ENCODE assay signal across 24 cellular contexts in the genomic region with DNA sequence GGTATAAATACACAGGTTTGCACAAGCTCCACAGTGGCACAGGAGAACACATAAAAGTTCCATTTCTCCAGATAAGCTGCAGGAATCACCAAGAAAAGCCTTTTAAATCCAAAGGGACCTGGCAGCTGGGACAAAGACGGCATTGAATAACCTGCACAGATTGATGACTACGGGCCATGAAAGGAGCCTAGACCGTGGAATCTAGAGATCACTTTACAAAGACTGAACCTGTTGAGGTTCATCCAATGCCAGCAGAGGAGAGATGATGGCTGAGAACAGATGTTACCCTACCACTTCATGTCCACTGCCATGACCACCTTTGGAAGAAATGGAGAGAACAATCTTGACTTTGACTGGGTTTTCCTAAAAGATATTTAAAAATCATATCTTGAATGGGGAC.
DNase-seq lines count a peak whose midpoint lies in the region; ATAC-seq and TF ChIP-seq lines count a peak whose summit lies in the region.
"Had no signal": no experiment of that assay in that cellular context is flagged by ENCODE, and none has a peak within 500 bp of the region (broad histone marks: within the 10 kb centered on the region; RNA-seq: fewer than 3 reads in every experiment).

No MANE protein-coding gene starts in this region.

- CTCF ChIA-PET in CD8-positive, alpha-beta T cell (lab: Charles Lee) = no interaction called here

- H3K27me3 Mint-ChIP-seq in activated naive CD8-positive, alpha-beta T cell treated with anti-CD3 and anti-CD28 coated beads, Interleukin-2, amount 10 ng/mL, durations not matched to agents 7 days and 5 days = peaks cover 16% of the 10 kb centered on the region
- H3K27me3 Mint-ChIP-seq in activated naive CD8-positive, alpha-beta T cell treated with anti-CD3 and anti-CD28 coated beads, Interleukin-2, amount 50 U/mL, for 24 hours = peaks cover 5% of the 10 kb centered on the region
- no peaks in the 10 kb centered on the region for H3K27me3 Mint-ChIP-seq in CD8-positive, alpha-beta T cell (ENCODE audit: low read depth)
- H3K27me3 Mint-ChIP-seq in activated T-helper 17 cell treated with anti-CD3 and anti-CD28 coated beads, Interleukin-2, amount 50 U/mL, for 72 hours = peaks cover 7% of the 10 kb centered on the region

- H3K9me3 Mint-ChIP-seq in activated naive CD8-positive, alpha-beta T cell treated with anti-CD3 and anti-CD28 coated beads, Interleukin-2, amount 10 ng/mL, durations not matched to agents 7 days and 5 days = no peaks in the 10 kb centered on the region
- no peaks in the 10 kb centered on the region for H3K9me3 Mint-ChIP-seq in activated naive CD8-positive, alpha-beta T cell treated with anti-CD3 and anti-CD28 coated beads, Interleukin-2, amount 50 U/mL, for 24 hours
- no peaks in the 10 kb centered on the region for H3K9me3 Mint-ChIP-seq in CD8-positive, alpha-beta T cell
- H3K9me3 Mint-ChIP-seq in activated T-helper 17 cell treated with anti-CD3 and anti-CD28 coated beads, Interleukin-2, amount 50 U/mL, for 72 hours = no peaks in the 10 kb centered on the region

- TF ChIP-seq CTCF in CD8-positive, alpha-beta T cell (IDR thresholded peaks at IDR 0.05) = no peak

- POLR2A ChIA-PET in activated naive CD8-positive, alpha-beta T cell treated with anti-CD3 and anti-CD28 coated beads, Interleukin-2, amount 10 ng/mL, durations not matched to agents 7 days and 5 days (lab: Charles Lee) = no interaction called here
- POLR2A ChIA-PET in CD8-positive, alpha-beta T cell (lab: Charles Lee) = no interaction called here

- no peaks in the 10 kb centered on the region for H3K4me1 ChIP-seq in CD8-positive, alpha-beta T cell (ENCODE audit: insufficient read depth, low read length)
- H3K4me1 ChIP-seq: A549 had no signal

- H3K36me3 ChIP-seq in CD8-positive, alpha-beta T cell (ENCODE audit: insufficient read depth, low read length) = no peaks in the 10 kb centered on the region

- intact Hi-C loops in CD8-positive, alpha-beta T cell (cut with DNase I, micrococcal nuclease) = no loop called here

- no peak overlapping the region for H3K27ac ChIP-seq in CD8-positive, alpha-beta T cell (ENCODE audit: low read depth, low read length)
- H3K27ac ChIP-seq: A549, RWPE1, SK-N-MC had no signal

- no peaks in the 10 kb centered on the region for H3K27me3 ChIP-seq in CD8-positive, alpha-beta T cell (ENCODE audit: insufficient read depth, low read length)

- no peaks in the 10 kb centered on the region for H3K9me3 ChIP-seq in CD8-positive, alpha-beta T cell (ENCODE audit: low read length)
- H3K9me3 ChIP-seq: A549 had no signal

- H3K4me3 ChIP-seq in CD8-positive, alpha-beta T cell (ENCODE audit: low read depth, low read length) = no peak overlapping the region
- H3K4me3 ChIP-seq: A549, SK-N-MC had no signal

- peaks cover 3% of the 10 kb centered on the region for H3K4me1 Mint-ChIP-seq in activated naive CD8-positive, alpha-beta T cell treated with anti-CD3 and anti-CD28 coated beads, Interleukin-2, amount 10 ng/mL, durations not matched to agents 7 days and 5 days
- peaks cover 2% of the 10 kb centered on the region for H3K4me1 Mint-ChIP-seq in activated naive CD8-positive, alpha-beta T cell treated with anti-CD3 and anti-CD28 coated beads, Interleukin-2, amount 50 U/mL, for 24 hours
- H3K4me1 Mint-ChIP-seq in CD8-positive, alpha-beta T cell (ENCODE audit: low read depth) = no peaks in the 10 kb centered on the region
- no peaks in the 10 kb centered on the region for H3K4me1 Mint-ChIP-seq in activated T-helper 17 cell treated with anti-CD3 and anti-CD28 coated beads, Interleukin-2, amount 50 U/mL, for 72 hours

- no peak for DNase-seq in activated naive CD8-positive, alpha-beta T cell treated with anti-CD3 and anti-CD28 coated beads, Interleukin-2, amount 10 ng/mL, durations not matched to agents 7 days and 5 days
- no peak for DNase-seq in activated naive CD8-positive, alpha-beta T cell treated with anti-CD3 and anti-CD28 coated beads, Interleukin-2, amount 50 U/mL, for 24 hours
- DNase-seq in CD8-positive, alpha-beta T cell = no peak
- DNase-seq in islet precursor cell (no peak), SHP77 treated with DMSO at 0.1 percent for 48 hours (lab: John Stamatoyannopoulos, UW) (no peak)
- DNase-seq: AML-193, C1 segment of cervical spinal cord, DMS153, DND-41, NCI-H1092, NCI-H1417 treated with DMSO at 0.1 percent for 48 hours, NCI-H1694 treated with DMSO at 0.1 percent for 48 hours, NCI-H2081, NCI-H2171, NCI-H226, NCI-H510A, NCI-H69, SHP77 had no signal

- no peak overlapping the region for H3K27ac Mint-ChIP-seq in activated naive CD8-positive, alpha-beta T cell treated with anti-CD3 and anti-CD28 coated beads, Interleukin-2, amount 10 ng/mL, durations not matched to agents 7 days and 5 days
- no peak overlapping the region for H3K27ac Mint-ChIP-seq in activated naive CD8-positive, alpha-beta T cell treated with anti-CD3 and anti-CD28 coated beads, Interleukin-2, amount 50 U/mL, for 24 hours
- no peak overlapping the region for H3K27ac Mint-ChIP-seq in CD8-positive, alpha-beta T cell
- no peak overlapping the region for H3K27ac Mint-ChIP-seq in activated T-helper 17 cell treated with anti-CD3 and anti-CD28 coated beads, Interleukin-2, amount 50 U/mL, for 72 hours

- peak overlapping the region; percentile 8 for H3K4me3 Mint-ChIP-seq in activated naive CD8-positive, alpha-beta T cell treated with anti-CD3 and anti-CD28 coated beads, Interleukin-2, amount 10 ng/mL, durations not matched to agents 7 days and 5 days
- no peak overlapping the region for H3K4me3 Mint-ChIP-seq in activated naive CD8-positive, alpha-beta T cell treated with anti-CD3 and anti-CD28 coated beads, Interleukin-2, amount 50 U/mL, for 24 hours
- H3K4me3 Mint-ChIP-seq in CD8-positive, alpha-beta T cell = peak overlapping the region; percentile 16
- H3K4me3 Mint-ChIP-seq in activated T-helper 17 cell treated with anti-CD3 and anti-CD28 coated beads, Interleukin-2, amount 50 U/mL, for 72 hours = peak overlapping the region; percentile 1

- H3K36me3 Mint-ChIP-seq in activated naive CD8-positive, alpha-beta T cell treated with anti-CD3 and anti-CD28 coated beads, Interleukin-2, amount 10 ng/mL, durations not matched to agents 7 days and 5 days = no peaks in the 10 kb centered on the region
- no peaks in the 10 kb centered on the region for H3K36me3 Mint-ChIP-seq in activated naive CD8-positive, alpha-beta T cell treated with anti-CD3 and anti-CD28 coated beads, Interleukin-2, amount 50 U/mL, for 24 hours (ENCODE audit: low read depth)
- H3K36me3 Mint-ChIP-seq in CD8-positive, alpha-beta T cell = no peaks in the 10 kb centered on the region
- H3K36me3 Mint-ChIP-seq in activated T-helper 17 cell treated with anti-CD3 and anti-CD28 coated beads, Interleukin-2, amount 50 U/mL, for 72 hours (ENCODE audit: low read depth) = no peaks in the 10 kb centered on the region

- no peak for ATAC-seq in activated naive CD8-positive, alpha-beta T cell treated with anti-CD3 and anti-CD28 coated beads, Interleukin-2, amount 10 ng/mL, durations not matched to agents 7 days and 5 days (ENCODE audit: low read depth)
- no peak for ATAC-seq in activated naive CD8-positive, alpha-beta T cell treated with anti-CD3 and anti-CD28 coated beads, Interleukin-2, amount 50 U/mL, for 24 hours
- no peak for ATAC-seq in CD8-positive, alpha-beta T cell
- ATAC-seq in activated T-helper 17 cell treated with anti-CD3 and anti-CD28 coated beads, Interleukin-2, amount 50 U/mL, for 72 hours (replicated peaks) = no peak
- no peak for ATAC-seq in GM18517 (IDR thresholded peaks at IDR 0.05; ENCODE audit: unreplicated experiment)
- ATAC-seq: A549, Panc1 had no signal
